In genomic region chr3:180913582-180914404, GRCh38 we compare ENCODE assay signal across 8 cellular contexts. TPM values are rescaled to one million over a fixed set of nuclear protein-coding genes. Genes with fewer than 3 reads are reported as not detected.
DNase-seq lines count a peak whose midpoint lies in the region; ATAC-seq and TF ChIP-seq lines count a peak whose summit lies in the region.

No MANE protein-coding gene starts in this region.

- H3K36me3 Mint-ChIP-seq in HFFc6 (ENCODE audit: low read depth), result peaks cover 29% of the 10 kb centered on the region

- H3K27ac ChIP-seq in 22Rv1, result peak overlapping the region; percentile 79; the same call in 1 of the 2 replicates
- peak overlapping the region; percentile 93 to 96 (median 95) for H3K27ac ChIP-seq in right lobe of liver
- peak overlapping the region; percentile 94 for H3K27ac ChIP-seq in upper lobe of right lung

- H3K27me3 ChIP-seq in right lobe of liver (no peaks in the 10 kb centered on the region), upper lobe of right lung (no peaks in the 10 kb centered on the region)

- no peak for TF ChIP-seq CTCF in 22Rv1 (IDR thresholded peaks at IDR 0.05)
- no peak for TF ChIP-seq CTCF in HFFc6 (IDR thresholded peaks at IDR 0.05)
- no peak for TF ChIP-seq CTCF in astrocyte of the cerebellum (IDR thresholded peaks at IDR 0.05; ENCODE audit: low read depth, low read length, missing control alignments)
- TF ChIP-seq CTCF in right lobe of liver (IDR thresholded peaks at IDR 0.05), result no peak
- no peak for TF ChIP-seq CTCF in upper lobe of right lung (IDR thresholded peaks at IDR 0.05)

- peaks cover 38% of the 10 kb centered on the region for H3K4me1 Mint-ChIP-seq in HFFc6 (ENCODE audit: low read depth)

- H3K9me3 ChIP-seq in right lobe of liver, result no peaks in the 10 kb centered on the region
- H3K9me3 ChIP-seq in upper lobe of right lung, result no peaks in the 10 kb centered on the region

- WGBS in right lobe of liver (ENCODE audit: insufficient coverage, low coverage, low lambda C conversion rate, missing lambda C conversion rate), result 18% methylated on average over 19 of the region's 19 CpGs

- intact Hi-C loops in right lobe of liver (cut with DNase I), result no loop called here
- intact Hi-C loops in upper lobe of right lung (cut with DNase I), result no loop called here

- H3K36me3 ChIP-seq in right lobe of liver (no peaks in the 10 kb centered on the region), upper lobe of right lung (no peaks in the 10 kb centered on the region)

- H3K27me3 Mint-ChIP-seq in HFFc6 (ENCODE audit: insufficient read depth), result peaks cover 1% of the 10 kb centered on the region; the same call in 1 of the 2 replicates

- DNase-seq in HFFc6, result no peak
- DNase-seq in astrocyte of the cerebellum (ENCODE audit: low read depth), result peak; percentile 5
- no peak for DNase-seq in right lobe of liver
- DNase-seq in upper lobe of right lung, result no peak
- DNase-seq in activated effector memory CD4-positive, alpha-beta T cell treated with Interleukin-2 at 50 U/mL for 16 hours, result no peak
- DNase-seq in NCI-H446 treated with DMSO at 0.1 percent for 48 hours (lab: John Stamatoyannopoulos, UW), result no peak

- H3K9me3 Mint-ChIP-seq in HFFc6, result no peaks in the 10 kb centered on the region

- in situ Hi-C loops in astrocyte of the cerebellum (cut with HindIII; ENCODE audit: low sequenced_read_pairs), result no loop called here

- H3K4me3 Mint-ChIP-seq in HFFc6, result peak overlapping the region; percentile 96

- peak overlapping the region; percentile 87 for H3K27ac Mint-ChIP-seq in HFFc6

- no peak for TF ChIP-seq POLR2A in right lobe of liver (IDR thresholded peaks at IDR 0.05)

- H3K4me3 ChIP-seq in astrocyte of the cerebellum (ENCODE audit: low read depth, low read length) (peak overlapping the region; percentile 75), right lobe of liver (peak overlapping the region; percentile 81 to 89 (median 81)), upper lobe of right lung (peak overlapping the region; percentile 99)

- H3K4me1 ChIP-seq in right lobe of liver (peaks cover 0 to 23% (median 7%) of the 10 kb centered on the region in 4 donors), upper lobe of right lung (peaks cover 36% of the 10 kb centered on the region)

- ATAC-seq in right lobe of liver (no peak), upper lobe of right lung (no peak), GM21381 (IDR thresholded peaks at IDR 0.05; ENCODE audit: unreplicated experiment) (no peak)

RNA-seq across cellular contexts. Expression of gene FXR1, which starts 1.3 kb away (rescaled TPM):
- 100 to 1,000 TPM; 159 to 213 (median 171) TPM for total RNA-seq in HFFc6 (2021; fragmentation: NEBNext Ultra II Directional; extraction: Animal tissue kit (Norgen Biotek cat#: 25700))
- 10 to 100 TPM; 41.5 to 88.5 (median 46.8) TPM for total RNA-seq in right lobe of liver
- total RNA-seq in upper lobe of right lung, result 97.3 TPM
